In genomic region chr11:67392182-67392715, GRCh38 we compare ENCODE assay signal across 1 cellular context.
TF ChIP-seq lines count a peak whose summit lies in the region.

No MANE protein-coding gene starts in this region.

TF ChIP-seq in K562, 482 proteins besides CTCF, POLR2A, EP300 and RAD21:
- TF ChIP-seq BRF1 (IDR thresholded peaks at IDR 0.05; ENCODE audit: borderline replicate concordance, extremely low read depth, insufficient read length) (no peak), KLF16 (IDR thresholded peaks at IDR 0.05) (no peak), UBTF (IDR thresholded peaks at IDR 0.05; ENCODE audit: borderline replicate concordance in 1 of 2, low read depth in 2 of 2, low read length in 2 of 2) (peak in 1 of 2 experiments; percentile 30; a peak in 1 of 4 replicates)
- TF ChIP-seq, protein P1, sequence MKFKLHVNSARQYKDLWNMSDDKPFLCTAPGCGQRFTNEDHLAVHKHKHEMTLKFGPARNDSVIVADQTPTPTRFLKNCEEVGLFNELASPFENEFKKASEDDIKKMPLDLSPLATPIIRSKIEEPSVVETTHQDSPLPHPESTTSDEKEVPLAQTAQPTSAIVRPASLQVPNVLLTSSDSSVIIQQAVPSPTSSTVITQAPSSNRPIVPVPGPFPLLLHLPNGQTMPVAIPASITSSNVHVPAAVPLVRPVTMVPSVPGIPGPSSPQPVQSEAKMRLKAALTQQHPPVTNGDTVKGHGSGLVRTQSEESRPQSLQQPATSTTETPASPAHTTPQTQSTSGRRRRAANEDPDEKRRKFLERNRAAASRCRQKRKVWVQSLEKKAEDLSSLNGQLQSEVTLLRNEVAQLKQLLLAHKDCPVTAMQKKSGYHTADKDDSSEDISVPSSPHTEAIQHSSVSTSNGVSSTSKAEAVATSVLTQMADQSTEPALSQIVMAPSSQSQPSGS (CRISPR knock-in tag; IDR thresholded peaks at IDR 0.05): 0 out of 2 replicates have a peak, but pooled peaks have one; percentile 5
- TF ChIP-seq, protein P2, sequence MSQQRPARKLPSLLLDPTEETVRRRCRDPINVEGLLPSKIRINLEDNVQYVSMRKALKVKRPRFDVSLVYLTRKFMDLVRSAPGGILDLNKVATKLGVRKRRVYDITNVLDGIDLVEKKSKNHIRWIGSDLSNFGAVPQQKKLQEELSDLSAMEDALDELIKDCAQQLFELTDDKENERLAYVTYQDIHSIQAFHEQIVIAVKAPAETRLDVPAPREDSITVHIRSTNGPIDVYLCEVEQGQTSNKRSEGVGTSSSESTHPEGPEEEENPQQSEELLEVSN (IDR thresholded peaks at IDR 0.05; ENCODE audit: borderline replicate concordance in 1 of 2, extremely low read depth in 1 of 2, insufficient read depth in 1 of 2, insufficient read length in 1 of 2, low read depth in 1 of 2, low read length in 1 of 2, poor library complexity in 1 of 2, severe bottlenecking in 1 of 2): peak in 1 of 2 experiments; percentile 17
